ENCODE assay signal across 8 cellular contexts in the genomic region with DNA sequence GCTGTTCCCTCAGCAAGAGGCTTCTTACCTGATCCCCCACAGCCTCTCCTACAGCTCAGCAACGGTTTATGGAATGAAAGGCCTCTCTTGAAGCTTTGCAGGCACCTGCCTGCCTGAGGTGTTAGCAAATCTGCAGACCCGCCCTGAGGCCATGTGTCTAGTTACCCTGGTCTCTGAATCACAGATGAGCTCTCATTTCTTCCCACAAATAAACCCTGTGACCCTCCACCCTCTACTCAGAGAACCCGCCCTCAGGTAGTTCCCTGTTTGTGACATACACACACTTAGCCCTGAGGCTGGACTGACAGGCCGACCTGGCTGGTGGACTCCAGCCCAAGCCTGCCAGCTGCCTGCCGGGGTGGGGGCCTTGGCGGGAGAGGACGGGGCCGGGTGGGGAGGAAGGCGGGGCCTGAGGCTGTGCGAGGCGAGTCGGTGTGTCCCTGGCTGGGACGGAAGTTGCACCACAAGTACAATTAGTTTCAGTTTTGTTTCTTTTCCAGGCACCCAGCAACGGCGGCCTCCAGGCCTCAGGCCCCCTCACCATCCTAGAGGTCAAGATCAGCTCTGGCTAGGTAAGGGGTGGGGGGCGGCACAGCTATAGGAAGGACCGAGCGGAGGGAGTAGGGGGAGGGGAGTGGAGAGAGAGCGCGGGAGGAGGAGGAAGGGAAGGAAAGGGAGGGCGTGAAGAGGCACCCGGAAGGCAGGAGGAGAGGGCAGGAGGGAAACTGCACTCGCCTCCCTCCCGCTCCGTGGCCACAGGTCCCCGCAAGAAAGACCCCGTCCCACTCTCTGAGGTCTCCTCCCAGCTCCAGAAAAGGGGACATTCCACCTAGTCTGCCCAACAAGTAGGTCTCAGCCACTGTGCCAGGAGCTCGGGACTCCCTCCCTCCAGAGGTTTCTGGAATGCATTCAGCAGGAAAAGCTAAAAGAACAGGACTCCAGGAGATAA. TPM values are rescaled to one million over a fixed set of nuclear protein-coding genes. Genes with fewer than 3 reads are reported as not detected.
DNase-seq lines count a peak whose midpoint lies in the region; ATAC-seq and TF ChIP-seq lines count a peak whose summit lies in the region.

A gene with protein sequence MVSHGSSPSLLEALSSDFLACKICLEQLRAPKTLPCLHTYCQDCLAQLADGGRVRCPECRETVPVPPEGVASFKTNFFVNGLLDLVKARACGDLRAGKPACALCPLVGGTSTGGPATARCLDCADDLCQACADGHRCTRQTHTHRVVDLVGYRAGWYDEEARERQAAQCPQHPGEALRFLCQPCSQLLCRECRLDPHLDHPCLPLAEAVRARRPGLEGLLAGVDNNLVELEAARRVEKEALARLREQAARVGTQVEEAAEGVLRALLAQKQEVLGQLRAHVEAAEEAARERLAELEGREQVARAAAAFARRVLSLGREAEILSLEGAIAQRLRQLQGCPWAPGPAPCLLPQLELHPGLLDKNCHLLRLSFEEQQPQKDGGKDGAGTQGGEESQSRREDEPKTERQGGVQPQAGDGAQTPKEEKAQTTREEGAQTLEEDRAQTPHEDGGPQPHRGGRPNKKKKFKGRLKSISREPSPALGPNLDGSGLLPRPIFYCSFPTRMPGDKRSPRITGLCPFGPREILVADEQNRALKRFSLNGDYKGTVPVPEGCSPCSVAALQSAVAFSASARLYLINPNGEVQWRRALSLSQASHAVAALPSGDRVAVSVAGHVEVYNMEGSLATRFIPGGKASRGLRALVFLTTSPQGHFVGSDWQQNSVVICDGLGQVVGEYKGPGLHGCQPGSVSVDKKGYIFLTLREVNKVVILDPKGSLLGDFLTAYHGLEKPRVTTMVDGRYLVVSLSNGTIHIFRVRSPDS (plus strand): TSS at position 482 of the 949 bp plus-strand sequence. CDS start 1,832 bp downstream, outside the sequence.

- H3K4me2 ChIP-seq in OCI-LY7 (ENCODE audit: low read length): peak within 1 kb of the TSS; percentile 72

- H3K9me2 ChIP-seq in OCI-LY7 (ENCODE audit: insufficient read depth, low read length): no peaks in the 10 kb centered on the region

- H2AFZ ChIP-seq in OCI-LY7 (ENCODE audit: low read length): peak within 1 kb of the TSS; percentile 92

- H3K27me3 Mint-ChIP-seq in CD14-positive monocyte (ENCODE audit: low read depth in 3 of 3): peaks cover 0 to 2% (median 0%) of the 10 kb centered on the region in 3 donors

- H3K4me1 ChIP-seq in OCI-LY7 (ENCODE audit: insufficient read depth, low read length, poor library complexity, severe bottlenecking): peaks cover 20% of the 10 kb centered on the region
- peaks cover 0 to 18% of the 10 kb centered on the region in 2 donors for H3K4me1 ChIP-seq in esophagus (ENCODE audit: control insufficient read depth in 2 of 2, insufficient read depth in 2 of 2, low read length in 1 of 2)
- H3K4me1 ChIP-seq in muscle layer of duodenum (ENCODE audit: control insufficient read depth in 1 of 2, insufficient read depth in 2 of 2, low read length in 2 of 2): peaks cover 4 to 23% of the 10 kb centered on the region in 2 donors

- POLR2A ChIA-PET in OCI-LY7 (lab: Charles Lee): interaction anchor here (0.7 to 1.4 kb wide), 5 partner anchors 88 to 543 kb away, joined by 3 to 16 read pairs (median 3); a partner anchor contains a TSS

- peaks cover 26 to 31% of the 10 kb centered on the region in 2 donors for H3K36me3 Mint-ChIP-seq in CD14-positive monocyte

- H3K27me3 ChIP-seq in esophagus (ENCODE audit: control insufficient read depth in 1 of 2, insufficient read depth in 2 of 2, low read length in 2 of 2): no peaks in the 10 kb centered on the region
- no peaks in the 10 kb centered on the region for H3K27me3 ChIP-seq in muscle layer of duodenum (ENCODE audit: low read depth, low read length)

- BruUV-seq in OCI-LY7 (replicated peaks; lab: Mats Ljungman, UMichigan): no TSS peak

- H3K27ac Mint-ChIP-seq in CD14-positive monocyte: peak within 1 kb of the TSS; percentile 95 to 99 (median 98)

- no peak for TF ChIP-seq CTCF in CD14-positive monocyte (IDR thresholded peaks at IDR 0.05)
- TF ChIP-seq CTCF in OCI-LY7 (conservative IDR thresholded peaks at IDR 0.05; ENCODE audit: low read length): no peak

- H3K79me2 ChIP-seq in OCI-LY7 (ENCODE audit: insufficient read depth, low read depth, low read length): peaks cover 16% of the 10 kb centered on the region

- DNase-seq in CD14-positive monocyte (ENCODE audit: low spot score) (peak; percentile 83), HK-2 (ENCODE audit: unreplicated experiment) (peak; percentile 88), OCI-LY7 (ENCODE audit: low spot score) (peak; percentile 86), activated T-cell treated with anti-CD3 and anti-CD28 coated beads for 48 hours (ENCODE audit: low read depth) (peak; percentile 71)
- DNase-seq in stimulated activated CD8-positive, alpha-beta memory T cell treated with anti-CD3 and anti-CD28 coated beads, Interleukin-7, amount 100 ng/mL, for 4 hours (ENCODE audit: low read depth in 2 of 2): peak; percentile 65 to 74

- peak within 1 kb of the TSS; percentile 77 for H3K4me3 ChIP-seq in OCI-LY7 (ENCODE audit: low read depth, low read length, poor library complexity, severe bottlenecking)
- H3K4me3 ChIP-seq in esophagus (ENCODE audit: low read depth in 1 of 2, low read length in 2 of 2): peak within 1 kb of the TSS; percentile 79 to 81
- H3K4me3 ChIP-seq in muscle layer of duodenum (ENCODE audit: low read depth in 1 of 2, low read length in 2 of 2): peak within 1 kb of the TSS; percentile 85 to 90

- peak; percentile 84 for ATAC-seq in GM19438 (IDR thresholded peaks at IDR 0.05; ENCODE audit: low read depth, unreplicated experiment)

- CTCF ChIA-PET in OCI-LY7 (lab: Charles Lee; ENCODE audit: unreplicated experiment): interaction anchor here (0.5 to 1.0 kb wide), 4 partner anchors 8 to 285 kb away, joined by 3 to 6 read pairs (median 4); a partner anchor contains a TSS

- 1 to 2% methylated on average over 27 to 28 of the region's 28 CpGs for WGBS in esophagus, 2 donors

- H3K9me3 Mint-ChIP-seq in CD14-positive monocyte: peaks cover 0 to 4% (median 2%) of the 10 kb centered on the region in 7 donors

- H3K4me1 Mint-ChIP-seq in CD14-positive monocyte: peaks cover 27% of the 10 kb centered on the region

- peaks cover 35% of the 10 kb centered on the region for H3K36me3 ChIP-seq in OCI-LY7 (ENCODE audit: insufficient read depth, low read length)
- peaks cover 3 to 23% of the 10 kb centered on the region in 2 donors for H3K36me3 ChIP-seq in esophagus (ENCODE audit: control insufficient read depth in 2 of 2, insufficient read depth in 2 of 2, low read length in 1 of 2)
- peaks cover 10 to 30% of the 10 kb centered on the region in 2 donors for H3K36me3 ChIP-seq in muscle layer of duodenum (ENCODE audit: control insufficient read depth in 1 of 2, insufficient read depth in 2 of 2, low read length in 2 of 2)

- H3K27ac ChIP-seq in OCI-LY7 (ENCODE audit: low read depth, low read length, poor library complexity, severe bottlenecking) (peak within 1 kb of the TSS; percentile 54), esophagus (ENCODE audit: low read depth in 2 of 2, low read length in 1 of 2) (peak within 1 kb of the TSS; percentile 96 to 97), muscle layer of duodenum (ENCODE audit: low read length) (peak within 1 kb of the TSS; percentile 92)

- intact Hi-C loops in CD14-positive monocyte (cut with micrococcal nuclease): loop anchor here in 1 of 2 donors (10.0 kb wide), 1 partner anchor 170 kb away; no protein-coding TSS in a partner anchor
- intact Hi-C loops in OCI-LY7 (cut with micrococcal nuclease; ENCODE audit: unreplicated experiment): loop anchor here (5.0 kb wide), 1 partner anchor 52 kb away; no protein-coding TSS in a partner anchor

- no peaks in the 10 kb centered on the region for H4K20me1 ChIP-seq in OCI-LY7 (ENCODE audit: insufficient read depth, low read length)

- H3K9me3 ChIP-seq in OCI-LY7 (ENCODE audit: low read length) (no peaks in the 10 kb centered on the region), esophagus (ENCODE audit: control insufficient read depth in 2 of 2, insufficient read depth in 1 of 2, low read depth in 1 of 2, low read length in 1 of 2) (no peaks in the 10 kb centered on the region), muscle layer of duodenum (ENCODE audit: control insufficient read depth in 1 of 2, low read length in 2 of 2) (no peaks in the 10 kb centered on the region)

- H3K4me3 Mint-ChIP-seq in CD14-positive monocyte: peak within 1 kb of the TSS; percentile 92 to 94

RNA-seq across cellular contexts. Expression of the gene that starts here (rescaled TPM):
- polyA plus RNA-seq in CD14-positive monocyte: 1 to 10 TPM in 1 of 2 donors, under 1 TPM in 1; 0.66 to 1.2 TPM
- 15.6 and 16.7 TPM in 2 replicates for total RNA-seq in OCI-LY7 (2014; rRNA removed; shearing (Covaris generic))
- 47.3 and 51.9 TPM in 2 replicates for total RNA-seq in OCI-LY7 (2022)
- polyA plus RNA-seq in esophagus: 10 to 100 TPM in 1 of 2 donors, 1 to 10 TPM in 1; 6.2 to 13.5 TPM

Comparison
In these comparisons a context has a peak if more than half of its experiments do, and no peak if none do; other contexts are left out.
1. Peak in every context shown above with its lines: DNase-seq, ATAC-seq, H3K4me3 ChIP-seq and H3K27ac ChIP-seq.